1 cellular context compared by ENCODE assay signal in genomic region chr20:45347936-45348809, GRCh38.
A peak's percentile ranks its signal among the peaks of the same experiment; 100 is the strongest.
TF ChIP-seq lines count a peak whose summit lies in the region.

SDC4 (minus strand) TSS chr20:45348424; CDS start chr20:45348384, 40 bp downstream.

TF ChIP-seq in HepG2, 621 proteins besides CTCF, POLR2A, EP300 and RAD21 (continued from another document and continues in another):
- TF ChIP-seq XBP1 (CRISPR knock-in tag; IDR thresholded peaks at IDR 0.05) (no peak), HMGXB4 (CRISPR knock-in tag; IDR thresholded peaks at IDR 0.05; ENCODE audit: borderline replicate concordance in 1 of 2, low read depth in 1 of 2) (peak in 1 of 2 experiments; percentile 62; a peak in 1 of 4 replicates), ZNF513 (CRISPR knock-in tag; conservative IDR thresholded peaks at IDR 0.05) (no peak), NKX3-1 (CRISPR knock-in tag; IDR thresholded peaks at IDR 0.05) (no peak), IKZF4 (CRISPR knock-in tag; IDR thresholded peaks at IDR 0.05; ENCODE audit: borderline replicate concordance, low read depth, not compliant biosample characterization) (peak; percentile 71), PHF20 (CRISPR knock-in tag; IDR thresholded peaks at IDR 0.05) (no peak), ZNF646 (CRISPR knock-in tag; IDR thresholded peaks at IDR 0.05) (peak; percentile 58; the same call in 1 of the 2 replicates), SRSF9 (IDR thresholded peaks at IDR 0.05; ENCODE audit: borderline replicate concordance, insufficient read depth, low read depth, low read length, poor library complexity, severe bottlenecking) (no peak), TRIM24 (CRISPR knock-in tag; IDR thresholded peaks at IDR 0.05) (no peak), SMARCC2 (IDR thresholded peaks at IDR 0.05) (no peak), ZNF275 (CRISPR knock-in tag; IDR thresholded peaks at IDR 0.05; ENCODE audit: borderline replicate concordance) (peak; percentile 33; the same call in 1 of the 2 replicates), TFDP2 (CRISPR knock-in tag; IDR thresholded peaks at IDR 0.05) (peak; percentile 80), GABPB1 (CRISPR knock-in tag; IDR thresholded peaks at IDR 0.05) (peak; percentile 76), ZNF614 (CRISPR knock-in tag; IDR thresholded peaks at IDR 0.05; ENCODE audit: borderline replicate concordance) (no peak), ZKSCAN1 (IDR thresholded peaks at IDR 0.05; ENCODE audit: low read length) (no peak), MYC (CRISPR knock-in tag; IDR thresholded peaks at IDR 0.05; ENCODE audit: borderline replicate concordance) (peak; percentile 73), CEBPB (IDR thresholded peaks at IDR 0.05; ENCODE audit: borderline replicate concordance, low read depth, low read length) (no peak), ZNF777 (CRISPR knock-in tag; IDR thresholded peaks at IDR 0.05) (peak; percentile 30; the same call in 1 of the 2 replicates), NR2C2 (CRISPR knock-in tag; IDR thresholded peaks at IDR 0.05; ENCODE audit: borderline replicate concordance) (0 out of 2 replicates have a peak, but pooled peaks have one; percentile 32), ZNF296 (CRISPR knock-in tag; conservative IDR thresholded peaks at IDR 0.05) (no peak), ZBED4 (CRISPR knock-in tag; IDR thresholded peaks at IDR 0.05; ENCODE audit: borderline replicate concordance) (no peak), DMTF1 (CRISPR knock-in tag; IDR thresholded peaks at IDR 0.05) (no peak), ZNF572 (CRISPR knock-in tag; IDR thresholded peaks at IDR 0.05) (no peak; the same call in 1 of the 2 replicates), ZBTB38 (CRISPR knock-in tag; IDR thresholded peaks at IDR 0.05) (peak; percentile 86), ZNF558 (CRISPR knock-in tag; IDR thresholded peaks at IDR 0.05; ENCODE audit: borderline replicate concordance) (peak; percentile 59; the same call in 1 of the 2 replicates), NRL (CRISPR knock-in tag; IDR thresholded peaks at IDR 0.05; ENCODE audit: borderline replicate concordance) (peak; percentile 63), SAP130 (CRISPR knock-in tag; IDR thresholded peaks at IDR 0.05; ENCODE audit: low read depth) (peak; percentile 77), ZNF816 (CRISPR knock-in tag; IDR thresholded peaks at IDR 0.05; ENCODE audit: borderline replicate concordance) (peak; percentile 90), ZNF414 (CRISPR knock-in tag; IDR thresholded peaks at IDR 0.05) (peak; percentile 92; the same call in 1 of the 2 replicates), EEA1 (CRISPR knock-in tag; IDR thresholded peaks at IDR 0.05; ENCODE audit: borderline replicate concordance) (peak; percentile 87; the same call in 1 of the 2 replicates), MTA3 (CRISPR knock-in tag; IDR thresholded peaks at IDR 0.05) (no peak), KLF6 (CRISPR knock-in tag; IDR thresholded peaks at IDR 0.05) (no peak; the same call in 1 of the 2 replicates), ZNF446 (CRISPR knock-in tag; IDR thresholded peaks at IDR 0.05) (peak; percentile 94), NFE2 (CRISPR knock-in tag; IDR thresholded peaks at IDR 0.05) (no peak), RXRB (CRISPR knock-in tag; IDR thresholded peaks at IDR 0.05; ENCODE audit: borderline replicate concordance) (peak; percentile 74)
